Comparison of ENCODE assay signal across 15 cellular contexts in genomic region chr6:43993881-43994523, GRCh38.
DNase-seq lines count a peak whose midpoint lies in the region; ATAC-seq, FAIRE-seq and TF ChIP-seq lines count a peak whose summit lies in the region.
"Had no signal": no experiment of that assay in that cellular context is flagged by ENCODE, and none has a peak within 500 bp of the region (broad histone marks: within the 10 kb centered on the region; RNA-seq: fewer than 3 reads in every experiment).

No MANE protein-coding gene starts in this region.

- peak; percentile 41 to 48 for DNase-seq in activated CD4-positive, alpha-beta T cell treated with anti-CD3 and anti-CD28 coated beads, Interleukin-2, amount 50 U/mL, for 4 hours
- DNase-seq in activated CD4-positive, alpha-beta T cell treated with anti-CD3 and anti-CD28 coated beads, Interleukin-2, amount 50 U/mL, for 48 hours = no peak
- no peak for DNase-seq in IMR-90
- no peak for DNase-seq in GM12878 (ENCODE audit: low read depth, low spot score)
- peak; percentile 22 for DNase-seq in osteoblast (ENCODE audit: insufficient read length, low spot score, missing footprints)
- DNase-seq in DMS114 treated with DMSO at 0.1 percent for 48 hours (lab: John Stamatoyannopoulos, UW; ENCODE audit: unreplicated experiment) = no peak
- DNase-seq: activated CD4-positive, alpha-beta T cell treated with anti-CD3 and anti-CD28 coated beads for 1 hour; foreskin melanocyte; Kasumi-1; NCI-H524 treated with DMSO at 0.1 percent for 48 hours had no signal

- TF ChIP-seq EP300 in GM12878 (IDR thresholded peaks at IDR 0.05; ENCODE audit: borderline replicate concordance in 1 of 2, control insufficient read depth in 1 of 2, low read depth in 2 of 2, low read length in 2 of 2) = no peak

- H3K4me3 ChIP-seq in IMR-90 (ENCODE audit: insufficient read depth, low read depth, low read length) = no peak overlapping the region
- H3K4me3 ChIP-seq in GM12878 = no peak overlapping the region
- no peak overlapping the region for H3K4me3 ChIP-seq in osteoblast (ENCODE audit: insufficient read depth, low read length)
- H3K4me3 ChIP-seq: HAP-1, SJSA1 had no signal

- no peaks in the 10 kb centered on the region for H4K20me1 ChIP-seq in IMR-90 (ENCODE audit: insufficient read depth, low read length)
- H4K20me1 ChIP-seq in GM12878 (ENCODE audit: control insufficient read depth, insufficient read depth) = no peaks in the 10 kb centered on the region
- no peaks in the 10 kb centered on the region for H4K20me1 ChIP-seq in osteoblast (ENCODE audit: insufficient read depth, low read length)

- SMC1A ChIA-PET in GM12878 (lab: Charles Lee; ENCODE audit: uncharacterized antibody, unreplicated experiment) = interaction anchor here (0.9 to 2.4 kb wide), 7 partner anchors 10 to 220 kb away, joined by 3 to 13 read pairs (median 4); no protein-coding TSS in a partner anchor

- H3K9ac ChIP-seq in IMR-90 (ENCODE audit: low read depth, low read length) (no peak overlapping the region), GM12878 (ENCODE audit: control insufficient read depth, insufficient read depth, low read length) (no peak overlapping the region)

- no peak overlapping the region for H3K4me2 ChIP-seq in IMR-90 (ENCODE audit: low read depth, low read length)
- no peak overlapping the region for H3K4me2 ChIP-seq in GM12878 (ENCODE audit: control insufficient read depth, insufficient read depth)
- H3K4me2 ChIP-seq in osteoblast (ENCODE audit: insufficient read depth, low read length) = no peak overlapping the region

- TF ChIP-seq RAD21 in IMR-90 (IDR thresholded peaks at IDR 0.05; ENCODE audit: low read length) (no peak), GM12878 (IDR thresholded peaks at IDR 0.05; ENCODE audit: insufficient read depth, low read depth, low read length) (no peak)

- FAIRE-seq in GM12878 (lab: Jason Lieb, UNC) = no peak

- H2AFZ ChIP-seq in IMR-90 (replicated peaks; ENCODE audit: low read length, poor library complexity) (no peak overlapping the region), GM12878 (ENCODE audit: control insufficient read depth, low read depth, low read length) (no peak overlapping the region), osteoblast (ENCODE audit: low read length) (no peak overlapping the region)

- H2BK15ac ChIP-seq in IMR-90 (ENCODE audit: low read depth, low read length) = peak overlapping the region; percentile 21; the same call in 1 of the 3 replicates

- H3K4me1 ChIP-seq in IMR-90 (ENCODE audit: control insufficient read depth, insufficient read depth, low read length) = peaks cover 25% of the 10 kb centered on the region
- peaks cover 10% of the 10 kb centered on the region for H3K4me1 ChIP-seq in GM12878 (ENCODE audit: control insufficient read depth, insufficient read depth, low read length)
- H3K4me1 ChIP-seq in osteoblast (ENCODE audit: insufficient read depth, low read length) = peaks cover 28% of the 10 kb centered on the region
- H3K4me1 ChIP-seq: HAP-1 had no signal

- no peak overlapping the region; a peak in 1 of 4 replicates for H4K8ac ChIP-seq in IMR-90 (ENCODE audit: low read depth in 2 of 2, low read length in 2 of 2)

- POLR2A ChIA-PET in IMR-90 (lab: Charles Lee; ENCODE audit: unreplicated experiment) (no interaction called here), GM12878 (lab: Charles Lee) (interaction anchor here (0.6 to 2.9 kb wide), 6 partner anchors 13 to 476 kb away, joined by 3 to 16 read pairs (median 4); partner anchors contain the start of gene VEGFA)

- H2AK5ac ChIP-seq in IMR-90 (ENCODE audit: low read depth, low read length) = peak overlapping the region; percentile 82

- no peak overlapping the region for H3K23ac ChIP-seq in IMR-90 (ENCODE audit: low read depth, low read length)

- TF ChIP-seq CTCF in IMR-90 (conservative IDR thresholded peaks at IDR 0.05; ENCODE audit: low read depth, low read length) (no peak), GM12878 (IDR thresholded peaks at IDR 0.05 in 2 of 3, conservative IDR thresholded peaks at IDR 0.05 in 1 of 3; ENCODE audit: control insufficient read depth in 2 of 3, extremely low read depth in 1 of 3, insufficient read depth in 1 of 3, low read depth in 3 of 3, low read length in 3 of 3) (no peak), osteoblast (IDR thresholded peaks at IDR 0.05; ENCODE audit: extremely low read depth, low read depth, low read length) (no peak)

- no peak for TF ChIP-seq POLR2A in IMR-90 (IDR thresholded peaks at IDR 0.05; ENCODE audit: low read depth, low read length)
- TF ChIP-seq POLR2A in GM12878 (IDR thresholded peaks at IDR 0.05; ENCODE audit: low read depth, low read length) = no peak

- 0 out of 2 replicates have a peak overlapping the region, but pooled peaks have one; percentile 20 for H3K14ac ChIP-seq in IMR-90 (replicated peaks; ENCODE audit: low read depth, low read length)

- H3K4ac ChIP-seq in IMR-90 (ENCODE audit: low read depth, low read length) = peak overlapping the region; percentile 66

- no peak overlapping the region for H2BK120ac ChIP-seq in IMR-90 (ENCODE audit: low read depth, low read length)

- peak overlapping the region; percentile 35 for H2AK9ac ChIP-seq in IMR-90 (replicated peaks; ENCODE audit: low read depth, low read length, poor library complexity)

- H3K27me3 ChIP-seq in IMR-90 (ENCODE audit: control insufficient read depth, insufficient read depth, low read length) (no peaks in the 10 kb centered on the region), GM12878 (replicated peaks in 1 of 2; ENCODE audit: control insufficient read depth in 2 of 2, insufficient read depth in 2 of 2, low read length in 1 of 2) (no peaks in the 10 kb centered on the region), osteoblast (ENCODE audit: insufficient read depth, low read length) (no peaks in the 10 kb centered on the region)
- H3K27me3 ChIP-seq: SJSA1 had no signal

- no peak overlapping the region for H4K5ac ChIP-seq in IMR-90 (ENCODE audit: low read depth, low read length)

- RAD21 ChIA-PET in GM12878 (lab: Charles Lee; ENCODE audit: unreplicated experiment) = interaction anchor here (0.9 to 7.3 kb wide), 4 partner anchors 10 to 270 kb away, joined by 3 to 48 read pairs (median 5); partner anchors contain the start of gene VEGFA

- intact Hi-C loops in IMR-90 (cut with micrococcal nuclease) = loop anchor here (5.0 kb wide), 2 partner anchors 78 to 202 kb away; no protein-coding TSS in a partner anchor
- intact Hi-C loops in GM12878 (cut with micrococcal nuclease; ENCODE audit: unreplicated experiment) = no loop called here

- no CpG with 5 or more reads among the region's 5 CpGs for WGBS in IMR-90 (ENCODE audit: extremely low coverage in 2 of 2, insufficient read length in 1 of 2), 2 experiments
- 31% methylated on average over 5 of the region's 5 CpGs for WGBS in GM12878 (ENCODE audit: insufficient coverage, insufficient replicate concordance, low lambda C conversion rate, missing lambda C conversion rate)

- BruUV-seq in IMR-90 (replicated peaks; lab: Mats Ljungman, UMichigan) (no TSS peak), GM12878 (replicated peaks; lab: Mats Ljungman, UMichigan) (no TSS peak)

- ATAC-seq in IMR-90 (ENCODE audit: low read depth) = no peak
- peak; percentile 70 for ATAC-seq in GM12878
- no peak for ATAC-seq in GM19463 (IDR thresholded peaks at IDR 0.05; ENCODE audit: unreplicated experiment)
- ATAC-seq in GM21619 (IDR thresholded peaks at IDR 0.05; ENCODE audit: unreplicated experiment) = no peak
- ATAC-seq: left colon had no signal

- H3K79me1 ChIP-seq in IMR-90 (ENCODE audit: low read depth in 1 of 2, low read length in 2 of 2) = no peaks in the 10 kb centered on the region

- dilution Hi-C loops in IMR-90 (cut with HindIII; ENCODE audit: low sequenced_read_pairs, unreplicated experiment) = no loop called here

- H3K36me3 ChIP-seq in IMR-90 (ENCODE audit: control insufficient read depth, insufficient read depth, low read length) (no peaks in the 10 kb centered on the region), GM12878 (ENCODE audit: control insufficient read depth in 2 of 2, insufficient read depth in 2 of 2, low read length in 1 of 2) (no peaks in the 10 kb centered on the region), osteoblast (ENCODE audit: insufficient read depth, low read length) (no peaks in the 10 kb centered on the region)
- H3K36me3 ChIP-seq: HAP-1, SJSA1 had no signal

- H3K9me3 ChIP-seq in IMR-90 (ENCODE audit: control insufficient read depth, insufficient read depth, low read length) (no peaks in the 10 kb centered on the region), GM12878 (replicated peaks; ENCODE audit: control insufficient read depth, insufficient read depth, low read length) (no peaks in the 10 kb centered on the region), osteoblast (ENCODE audit: low read depth, low read length) (no peaks in the 10 kb centered on the region)
- H3K9me3 ChIP-seq: HAP-1, SJSA1 had no signal

- CTCF ChIA-PET in IMR-90 (lab: Yijun Ruan, JAX) (interaction anchor here (1.1 kb wide), 1 partner anchor 224 kb away, joined by 3 read pairs; the partner anchor contains the start of gene VEGFA), GM12878 (lab: Yijun Ruan, JAX) (interaction anchor here (0.7 to 1.8 kb wide), 10 partner anchors 9 to 224 kb away, joined by 3 to 8 read pairs (median 4); partner anchors contain the start of gene VEGFA)

- peaks cover 26% of the 10 kb centered on the region for H3K9me1 ChIP-seq in IMR-90 (ENCODE audit: insufficient read depth, low read length)

- H4K91ac ChIP-seq in IMR-90 (ENCODE audit: insufficient read depth, low read depth, low read length) = no peak overlapping the region; the same call in 1 of the 2 replicates

- H2BK5ac ChIP-seq in IMR-90 (ENCODE audit: low read depth, low read length, poor library complexity, severe bottlenecking) = no peak overlapping the region

- H3K27ac ChIP-seq in IMR-90 (ENCODE audit: insufficient read depth, low read length) (no peak overlapping the region), GM12878 (ENCODE audit: control insufficient read depth, insufficient read depth) (no peak overlapping the region), osteoblast (ENCODE audit: low read depth, low read length) (no peak overlapping the region)
- H3K27ac ChIP-seq: SJSA1 had no signal

- no peaks in the 10 kb centered on the region for H3K79me2 ChIP-seq in GM12878 (ENCODE audit: control insufficient read depth, insufficient read depth, low read length)
- H3K79me2 ChIP-seq in osteoblast (ENCODE audit: insufficient read depth, low read length) = no peaks in the 10 kb centered on the region

- H3K18ac ChIP-seq in IMR-90 (ENCODE audit: low read depth, low read length) = no peak overlapping the region

- H3K56ac ChIP-seq in IMR-90 (ENCODE audit: extremely low read depth, insufficient read depth, low read length) = no peak overlapping the region

- in situ Hi-C loops in IMR-90 (cut with MboI; ENCODE audit: low sequenced_read_pairs) = no loop called here
- in situ Hi-C loops in GM12878 (cut with MboI) = no loop called here

- H2BK20ac ChIP-seq in IMR-90 (ENCODE audit: low read depth, low read length) = no peak overlapping the region

TF ChIP-seq in IMR-90, 13 proteins besides CTCF, POLR2A, EP300 and RAD21 (continues in another document):
- TF ChIP-seq CEBPB (IDR thresholded peaks at IDR 0.05; ENCODE audit: low read depth, low read length) (no peak), MXI1 (IDR thresholded peaks at IDR 0.05; ENCODE audit: borderline replicate concordance, low read depth, low read length) (no peak)

TF ChIP-seq in GM12878, 131 proteins besides CTCF, POLR2A, EP300 and RAD21 (continues in another document):
- TF ChIP-seq MXI1 (IDR thresholded peaks at IDR 0.05; ENCODE audit: low read depth, low read length) (no peak), RAD51 (IDR thresholded peaks at IDR 0.05) (peak; percentile 53; the same call in 1 of the 2 replicates)

Comparison
In these comparisons a context has a peak if more than half of its experiments do, and no peak if none do; other contexts are left out.
1. DNase-seq: peak in activated CD4-positive, alpha-beta T cell treated with anti-CD3 and anti-CD28 coated beads, Interleukin-2, amount 50 U/mL, for 4 hours (2 of 2) and osteoblast (single experiment); none in activated CD4-positive, alpha-beta T cell treated with anti-CD3 and anti-CD28 coated beads, Interleukin-2, amount 50 U/mL, for 48 hours (0 of 2), IMR-90 (single experiment), GM12878 (single experiment) and DMS114 treated with DMSO at 0.1 percent for 48 hours (single experiment).